Comparison of ENCODE assay signal across 36 cellular contexts in genomic region chr19:56664511-56664910, GRCh38. TPM values are rescaled to one million over a fixed set of nuclear protein-coding genes. Genes with fewer than 3 reads are reported as not detected.
"Had no signal": no experiment of that assay in that cellular context is flagged by ENCODE, and none has a peak within 500 bp of the region (broad histone marks: within the 10 kb centered on the region; RNA-seq: fewer than 3 reads in every experiment).

No MANE protein-coding gene starts in this region.

- H3K36me3 ChIP-seq: cardiac muscle cell had no signal

- H3K27ac ChIP-seq: adrenal gland, ascending aorta, cardiac muscle cell, WERI-Rb-1 had no signal

- ATAC-seq: activated CD4-positive, alpha-beta T cell treated with anti-CD3 and anti-CD28 coated beads for 36 hours; activated CD4-positive, CD25-positive, alpha-beta regulatory T cell treated with anti-CD3 and anti-CD28 coated beads, Interleukin-2, amount 50 U/mL, for 24 hours; activated CD8-positive, alpha-beta memory T cell treated with anti-CD3 and anti-CD28 coated beads, Interleukin-2, amount 10 ng/mL, durations not matched to agents 7 days and 5 days; activated CD8-positive, alpha-beta T cell treated with anti-CD3 and anti-CD28 coated beads, Interleukin-2, amount 10 ng/mL, durations not matched to agents 7 days and 5 days; WTC11 had no signal

- H3K27me3 Mint-ChIP-seq: activated CD4-positive, alpha-beta memory T cell treated with anti-CD3 and anti-CD28 coated beads, Interleukin-2, amount 10 ng/mL, durations not matched to agents 7 days and 5 days; activated CD4-positive, alpha-beta T cell treated with anti-CD3 and anti-CD28 coated beads for 36 hours; activated CD4-positive, alpha-beta T cell treated with anti-CD3 and anti-CD28 coated beads, Interleukin-2, amount 10 ng/mL, durations not matched to agents 7 days and 5 days; activated CD8-positive, alpha-beta memory T cell treated with anti-CD3 and anti-CD28 coated beads, Interleukin-2, amount 10 ng/mL, durations not matched to agents 7 days and 5 days; activated naive CD4-positive, alpha-beta T cell treated with anti-CD3 and anti-CD28 coated beads, Interleukin-2, amount 10 ng/mL, durations not matched to agents 7 days and 5 days; activated naive CD4-positive, alpha-beta T cell treated with anti-CD3 and anti-CD28 coated beads, Interleukin-2, amount 50 U/mL, for 24 hours; activated naive CD8-positive, alpha-beta T cell; brain had no signal

- H3K9me3 ChIP-seq: adrenal gland had no signal

- H3K4me1 ChIP-seq: adrenal gland, ascending aorta had no signal

- H3K27ac Mint-ChIP-seq: activated CD4-positive, alpha-beta memory T cell treated with anti-CD3 and anti-CD28 coated beads, Interleukin-2, amount 10 ng/mL, durations not matched to agents 7 days and 5 days; activated CD4-positive, alpha-beta T cell treated with anti-CD3 and anti-CD28 coated beads for 36 hours; activated CD4-positive, alpha-beta T cell treated with anti-CD3 and anti-CD28 coated beads, Interleukin-2, amount 10 ng/mL, durations not matched to agents 7 days and 5 days; activated CD8-positive, alpha-beta memory T cell treated with anti-CD3 and anti-CD28 coated beads, Interleukin-2, amount 10 ng/mL, durations not matched to agents 7 days and 5 days; activated CD8-positive, alpha-beta T cell treated with anti-CD3 and anti-CD28 coated beads, Interleukin-2, amount 10 ng/mL, durations not matched to agents 7 days and 5 days; activated naive CD4-positive, alpha-beta T cell treated with anti-CD3 and anti-CD28 coated beads, Interleukin-2, amount 10 ng/mL, durations not matched to agents 7 days and 5 days; activated naive CD4-positive, alpha-beta T cell treated with anti-CD3 and anti-CD28 coated beads, Interleukin-2, amount 50 U/mL, for 24 hours; activated naive CD8-positive, alpha-beta T cell; activated T-cell treated with anti-CD3 and anti-CD28 coated beads, Interleukin-2, amount 50 U/mL, for 24 hours; activated T-helper 2 cell treated with anti-CD3 and anti-CD28 coated beads, Interferon-gamma antibody, Interleukin-2, Interleukin-4, amounts not matched to agents 10 μg/mL and 5 μg/mL and 100 μg/mL, durations not matched to agents 14 hours and 24 hours and 36 hours; brain; T-helper 1 cell treated with Interleukin-12 subunit alpha and Interleukin-12 subunit beta and Interleukin-4 antibody, amounts not matched to agents 30 μg/mL and 1 μg/mL, for 36 hours; T-helper 2 cell treated with Interferon-gamma antibody and Interleukin-4, amounts not matched to agents 5 μg/mL and 100 μg/mL, for 36 hours; WTC11 had no signal

- H3K4me1 Mint-ChIP-seq: activated CD4-positive, alpha-beta memory T cell treated with anti-CD3 and anti-CD28 coated beads, Interleukin-2, amount 10 ng/mL, durations not matched to agents 7 days and 5 days; activated CD4-positive, alpha-beta T cell treated with anti-CD3 and anti-CD28 coated beads for 36 hours; activated CD4-positive, alpha-beta T cell treated with anti-CD3 and anti-CD28 coated beads, Interleukin-2, amount 10 ng/mL, durations not matched to agents 7 days and 5 days; activated CD8-positive, alpha-beta memory T cell treated with anti-CD3 and anti-CD28 coated beads, Interleukin-2, amount 10 ng/mL, durations not matched to agents 7 days and 5 days; activated naive CD4-positive, alpha-beta T cell treated with anti-CD3 and anti-CD28 coated beads, Interleukin-2, amount 10 ng/mL, durations not matched to agents 7 days and 5 days; activated naive CD4-positive, alpha-beta T cell treated with anti-CD3 and anti-CD28 coated beads, Interleukin-2, amount 50 U/mL, for 24 hours; brain; WTC11 had no signal

- H3K9me3 Mint-ChIP-seq: activated naive CD4-positive, alpha-beta T cell treated with anti-CD3 and anti-CD28 coated beads, Interleukin-2, amount 50 U/mL, for 24 hours had no signal

- H3K27me3 ChIP-seq: adrenal gland, ascending aorta, cardiac muscle cell had no signal

- DNase-seq: activated CD4-positive, alpha-beta memory T cell treated with anti-CD3 and anti-CD28 coated beads, Interleukin-2, amount 10 ng/mL, durations not matched to agents 7 days and 5 days; activated CD4-positive, alpha-beta T cell treated with anti-CD3 and anti-CD28 coated beads for 1 hour; activated CD4-positive, alpha-beta T cell treated with anti-CD3 and anti-CD28 coated beads for 36 hours; activated CD4-positive, alpha-beta T cell treated with anti-CD3 and anti-CD28 coated beads for 48 hours; activated CD4-positive, alpha-beta T cell treated with anti-CD3 and anti-CD28 coated beads, Interleukin-2, amount 10 ng/mL, durations not matched to agents 7 days and 5 days; activated CD4-positive, alpha-beta T cell treated with anti-CD3 and anti-CD28 coated beads, Interleukin-2, amount 50 U/mL, for 48 hours; activated CD4-positive, CD25-positive, alpha-beta regulatory T cell; activated CD8-positive, alpha-beta memory T cell treated with anti-CD3 and anti-CD28 coated beads for 24 hours; activated CD8-positive, alpha-beta memory T cell treated with anti-CD3 and anti-CD28 coated beads, Interleukin-2, amount 10 ng/mL, durations not matched to agents 7 days and 5 days; activated CD8-positive, alpha-beta memory T cell treated with anti-CD3 and anti-CD28 coated beads, Interleukin-2, amount 50 U/mL, for 48 hours; activated CD8-positive, alpha-beta T cell treated with anti-CD3 and anti-CD28 coated beads, Interleukin-2, amount 10 ng/mL, durations not matched to agents 7 days and 5 days; activated effector memory CD4-positive, alpha-beta T cell treated with Interleukin-2 at 50 U/mL for 16 hours; activated gamma-delta T cell; activated naive CD4-positive, alpha-beta T cell treated with anti-CD3 and anti-CD28 coated beads, Interleukin-2, amount 10 ng/mL, durations not matched to agents 7 days and 5 days; activated naive CD4-positive, alpha-beta T cell treated with Interleukin-2 at 50 U/mL for 16 hours; activated T-cell treated with anti-CD3 and anti-CD28 coated beads, Interleukin-2, amount 50 U/mL, for 24 hours; activated T-cell treated with anti-CD3 and anti-CD28 coated beads, Interleukin-2, amount 50 U/mL, for 48 hours; amniotic stem cell; central memory CD4-positive, alpha-beta T cell; SW 1271; T-helper 1 cell; T-helper 2 cell; T-helper 9 cell; WERI-Rb-1 had no signal

- H3K4me3 Mint-ChIP-seq: activated CD4-positive, alpha-beta memory T cell treated with anti-CD3 and anti-CD28 coated beads, Interleukin-2, amount 10 ng/mL, durations not matched to agents 7 days and 5 days; activated CD4-positive, alpha-beta T cell treated with anti-CD3 and anti-CD28 coated beads for 36 hours; activated CD4-positive, alpha-beta T cell treated with anti-CD3 and anti-CD28 coated beads, Interleukin-2, amount 10 ng/mL, durations not matched to agents 7 days and 5 days; activated CD8-positive, alpha-beta memory T cell treated with anti-CD3 and anti-CD28 coated beads, Interleukin-2, amount 10 ng/mL, durations not matched to agents 7 days and 5 days; activated CD8-positive, alpha-beta T cell treated with anti-CD3 and anti-CD28 coated beads, Interleukin-2, amount 10 ng/mL, durations not matched to agents 7 days and 5 days; activated naive CD4-positive, alpha-beta T cell treated with anti-CD3 and anti-CD28 coated beads, Interleukin-2, amount 10 ng/mL, durations not matched to agents 7 days and 5 days; activated naive CD4-positive, alpha-beta T cell treated with anti-CD3 and anti-CD28 coated beads, Interleukin-2, amount 50 U/mL, for 24 hours; activated naive CD8-positive, alpha-beta T cell; activated T-cell treated with anti-CD3 and anti-CD28 coated beads, Interleukin-2, amount 50 U/mL, for 24 hours; brain; T-helper 1 cell treated with Interleukin-12 subunit alpha and Interleukin-12 subunit beta and Interleukin-4 antibody, amounts not matched to agents 30 μg/mL and 1 μg/mL, for 36 hours; T-helper 2 cell treated with Interferon-gamma antibody and Interleukin-4, amounts not matched to agents 5 μg/mL and 100 μg/mL, for 36 hours; WTC11 had no signal

- H3K4me3 ChIP-seq: adrenal gland, ascending aorta, cardiac muscle cell had no signal

RNA-seq across cellular contexts. Expression of gene ZNF835, which starts 7.0 kb away (rescaled TPM):
- polyA plus RNA-seq: cardiac muscle cell had no signal

RNA-seq across cellular contexts. Expression of gene SMIM17, which starts 21.6 kb away (rescaled TPM):
- total RNA-seq: activated CD4-positive, alpha-beta T cell treated with anti-CD3 and anti-CD28 coated beads for 36 hours; activated CD8-positive, alpha-beta memory T cell treated with anti-CD3 and anti-CD28 coated beads, Interleukin-2, amount 10 ng/mL, durations not matched to agents 7 days and 5 days; activated T-helper 2 cell treated with anti-CD3 and anti-CD28 coated beads, Interferon-gamma antibody, Interleukin-2, Interleukin-4, amounts not matched to agents 10 μg/mL and 5 μg/mL and 100 μg/mL, durations not matched to agents 14 hours and 24 hours and 36 hours; ascending aorta; bronchial epithelial cell had no signal
